In the genomic region with DNA sequence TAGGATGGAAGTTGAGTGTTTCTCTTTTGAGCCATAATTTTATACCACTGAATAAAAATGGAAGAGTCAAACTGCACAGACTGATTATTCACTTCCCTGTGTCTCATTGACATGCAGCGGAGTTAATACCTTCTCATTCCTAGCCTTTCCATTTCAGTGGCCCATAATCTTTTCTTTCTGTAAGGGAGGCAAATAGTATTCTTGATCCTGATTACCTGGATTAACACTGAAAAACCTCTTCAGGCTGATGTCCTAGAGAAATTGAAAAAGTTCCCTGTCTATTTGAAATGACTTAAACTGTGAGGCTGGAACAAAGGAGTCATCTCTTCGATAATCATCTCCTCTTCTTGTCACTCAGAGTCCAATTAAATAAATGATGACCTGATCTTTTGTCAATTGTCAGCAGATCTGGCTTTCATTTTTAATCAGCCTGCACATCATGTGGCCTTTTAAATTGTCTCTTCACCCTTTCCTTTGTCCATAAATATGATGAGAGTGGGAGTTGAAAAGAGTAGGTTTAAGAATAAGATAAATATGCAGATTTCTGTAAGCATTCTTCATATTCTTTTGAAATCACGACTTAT, we compare ENCODE assay signal across 1 cellular context.
TF ChIP-seq lines count a peak whose summit lies in the region.

No MANE protein-coding gene starts in this region.

TF ChIP-seq in HCT116, 20 proteins besides CTCF, POLR2A, EP300 and RAD21 (continued from another document):
- TF ChIP-seq, protein P1, sequence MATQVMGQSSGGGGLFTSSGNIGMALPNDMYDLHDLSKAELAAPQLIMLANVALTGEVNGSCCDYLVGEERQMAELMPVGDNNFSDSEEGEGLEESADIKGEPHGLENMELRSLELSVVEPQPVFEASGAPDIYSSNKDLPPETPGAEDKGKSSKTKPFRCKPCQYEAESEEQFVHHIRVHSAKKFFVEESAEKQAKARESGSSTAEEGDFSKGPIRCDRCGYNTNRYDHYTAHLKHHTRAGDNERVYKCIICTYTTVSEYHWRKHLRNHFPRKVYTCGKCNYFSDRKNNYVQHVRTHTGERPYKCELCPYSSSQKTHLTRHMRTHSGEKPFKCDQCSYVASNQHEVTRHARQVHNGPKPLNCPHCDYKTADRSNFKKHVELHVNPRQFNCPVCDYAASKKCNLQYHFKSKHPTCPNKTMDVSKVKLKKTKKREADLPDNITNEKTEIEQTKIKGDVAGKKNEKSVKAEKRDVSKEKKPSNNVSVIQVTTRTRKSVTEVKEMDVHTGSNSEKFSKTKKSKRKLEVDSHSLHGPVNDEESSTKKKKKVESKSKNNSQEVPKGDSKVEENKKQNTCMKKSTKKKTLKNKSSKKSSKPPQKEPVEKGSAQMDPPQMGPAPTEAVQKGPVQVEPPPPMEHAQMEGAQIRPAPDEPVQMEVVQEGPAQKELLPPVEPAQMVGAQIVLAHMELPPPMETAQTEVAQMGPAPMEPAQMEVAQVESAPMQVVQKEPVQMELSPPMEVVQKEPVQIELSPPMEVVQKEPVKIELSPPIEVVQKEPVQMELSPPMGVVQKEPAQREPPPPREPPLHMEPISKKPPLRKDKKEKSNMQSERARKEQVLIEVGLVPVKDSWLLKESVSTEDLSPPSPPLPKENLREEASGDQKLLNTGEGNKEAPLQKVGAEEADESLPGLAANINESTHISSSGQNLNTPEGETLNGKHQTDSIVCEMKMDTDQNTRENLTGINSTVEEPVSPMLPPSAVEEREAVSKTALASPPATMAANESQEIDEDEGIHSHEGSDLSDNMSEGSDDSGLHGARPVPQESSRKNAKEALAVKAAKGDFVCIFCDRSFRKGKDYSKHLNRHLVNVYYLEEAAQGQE (IDR thresholded peaks at IDR 0.05; ENCODE audit: low read depth) = no peak
